In genomic region chr2:15694589-15694986, GRCh38 we compare ENCODE assay signal across 27 cellular contexts.
"Had no signal": no experiment of that assay in that cellular context is flagged by ENCODE, and none has a peak within 500 bp of the region (broad histone marks: within the 10 kb centered on the region; RNA-seq: fewer than 3 reads in every experiment).

No MANE protein-coding gene starts in this region.

- H3K36me3 Mint-ChIP-seq: immature natural killer cell; naive thymus-derived CD8-positive, alpha-beta T cell; stimulated activated memory B cell treated with anti-CD40 and anti-IgM and Interleukin-4, amounts not matched to agents 10 μg/mL and 1 μg/mL and 100 μg/mL, for 72 hours had no signal

- H3K27ac Mint-ChIP-seq: naive thymus-derived CD8-positive, alpha-beta T cell; stimulated activated memory B cell treated with anti-CD40 and anti-IgM and Interleukin-4, amounts not matched to agents 10 μg/mL and 1 μg/mL and 100 μg/mL, for 72 hours had no signal

- H3K27ac ChIP-seq: coronary artery, esophagus squamous epithelium, lower lobe of right lung, prostate gland, right atrium auricular region, sigmoid colon, thoracic aorta, tibial nerve, upper lobe of left lung, uterus had no signal

- H3K4me1 ChIP-seq: esophagus squamous epithelium, lower lobe of right lung, prostate gland, right atrium auricular region, sigmoid colon, tibial nerve, upper lobe of left lung, uterus had no signal

- ATAC-seq: left colon; left ventricle myocardium superior; naive thymus-derived CD8-positive, alpha-beta T cell; stimulated activated memory B cell treated with anti-CD40 and anti-IgM and Interleukin-4, amounts not matched to agents 10 μg/mL and 1 μg/mL and 100 μg/mL, for 72 hours; stimulated activated naive CD8-positive, alpha-beta T cell treated with anti-CD3 and anti-CD28 coated beads, Interleukin-15, Interleukin-2, amounts not matched to agents 100 U/mL and 50 U/mL, for 24 hours had no signal

- H3K27me3 ChIP-seq: esophagus squamous epithelium, right atrium auricular region, sigmoid colon, tibial nerve, upper lobe of left lung, uterus had no signal

- DNase-seq: dermis blood vessel endothelial cell; effector memory CD4-positive, alpha-beta T cell; erythroblast; esophagus squamous epithelium; foreskin melanocyte; hypothalamus; immature natural killer cell; islet precursor cell; kidney glomerular epithelial cell; left colon; left ventricle myocardium superior; lower lobe of right lung; naive thymus-derived CD8-positive, alpha-beta T cell; nucleus accumbens; sigmoid colon; stimulated activated CD4-positive, alpha-beta T cell treated with anti-CD3 and anti-CD28 coated beads, Interleukin-2, amount 100 ng/mL, for 24 hours; stimulated activated CD4-positive, alpha-beta T cell treated with anti-CD3 and anti-CD28 coated beads, Interleukin-4, amount 100 ng/mL, for 24 hours; stimulated activated naive CD8-positive, alpha-beta T cell treated with anti-CD3 and anti-CD28 coated beads, Interleukin-15, Interleukin-2, amounts not matched to agents 100 U/mL and 50 U/mL, for 24 hours; uterus had no signal

- H3K4me3 ChIP-seq: coronary artery, esophagus squamous epithelium, lower lobe of right lung, prostate gland, right atrium auricular region, sigmoid colon, thoracic aorta, tibial nerve, upper lobe of left lung, uterus had no signal

- H3K4me1 Mint-ChIP-seq: immature natural killer cell; naive thymus-derived CD8-positive, alpha-beta T cell; stimulated activated memory B cell treated with anti-CD40 and anti-IgM and Interleukin-4, amounts not matched to agents 10 μg/mL and 1 μg/mL and 100 μg/mL, for 72 hours had no signal

- H3K36me3 ChIP-seq: esophagus squamous epithelium, lower lobe of right lung, prostate gland, right atrium auricular region, sigmoid colon, thoracic aorta, tibial nerve, upper lobe of left lung, uterus had no signal

- H3K9me3 ChIP-seq: esophagus squamous epithelium, lower lobe of right lung, prostate gland, right atrium auricular region, sigmoid colon, thoracic aorta, tibial nerve, upper lobe of left lung, uterus had no signal

- H3K4me3 Mint-ChIP-seq: immature natural killer cell; naive thymus-derived CD8-positive, alpha-beta T cell; stimulated activated memory B cell treated with anti-CD40 and anti-IgM and Interleukin-4, amounts not matched to agents 10 μg/mL and 1 μg/mL and 100 μg/mL, for 72 hours had no signal

- FAIRE-seq: endometrium had no signal
